18 cellular contexts compared by ENCODE assay signal in genomic region chr10:110200518-110200917, GRCh38. TPM values are rescaled to one million over a fixed set of nuclear protein-coding genes. Genes with fewer than 3 reads are reported as not detected.
DNase-seq lines count a peak whose midpoint lies in the region; ATAC-seq and TF ChIP-seq lines count a peak whose summit lies in the region.
"Had no signal": no experiment of that assay in that cellular context is flagged by ENCODE, and none has a peak within 500 bp of the region (broad histone marks: within the 10 kb centered on the region; RNA-seq: fewer than 3 reads in every experiment).

No MANE protein-coding gene starts in this region.

- H3K36me3 ChIP-seq in ACC112 (ENCODE audit: insufficient read depth, low read length): no peaks in the 10 kb centered on the region
- H3K36me3 ChIP-seq in ovary: no peaks in the 10 kb centered on the region
- H3K36me3 ChIP-seq: SJCRH30 had no signal

- TF ChIP-seq POLR2A in ovary (IDR thresholded peaks at IDR 0.05): no peak

- peaks cover 5% of the 10 kb centered on the region for H3K4me1 Mint-ChIP-seq in activated T-helper 17 cell treated with anti-CD3 and anti-CD28 coated beads, Interleukin-2, amount 50 U/mL, for 72 hours
- H3K4me1 Mint-ChIP-seq: IgD-negative memory B cell had no signal

- H3K36me3 Mint-ChIP-seq in activated T-helper 17 cell treated with anti-CD3 and anti-CD28 coated beads, Interleukin-2, amount 50 U/mL, for 72 hours (ENCODE audit: low read depth): no peaks in the 10 kb centered on the region
- H3K36me3 Mint-ChIP-seq: IgD-negative memory B cell had no signal

- no peak overlapping the region for H3K4me3 ChIP-seq in ACC112 (ENCODE audit: low read depth, low read length)
- no peak overlapping the region for H3K4me3 ChIP-seq in HL-60 (replicated peaks; ENCODE audit: insufficient read depth, low read length)
- H3K4me3 ChIP-seq in ovary: no peak overlapping the region
- H3K4me3 ChIP-seq: SJCRH30 had no signal

- H3K27ac ChIP-seq in ACC112 (ENCODE audit: low read depth, low read length) (no peak overlapping the region), HL-60 (replicated peaks) (peak overlapping the region; percentile 5), ovary (no peak overlapping the region)
- H3K27ac ChIP-seq: C4-2B, SJCRH30 had no signal

- DNase-seq in HL-60 (ENCODE audit: low read depth in 1 of 2, low spot score in 1 of 2): peak in 1 of 2 experiments; percentile 17
- peak; percentile 21 to 83 for DNase-seq in NOMO-1 (lab: John Stamatoyannopoulos, UW; ENCODE audit: unreplicated experiment in 2 of 2)
- no peak for DNase-seq in ovary
- no peak for DNase-seq in activated naive CD4-positive, alpha-beta T cell treated with anti-CD3 and anti-CD28 coated beads, Interleukin-2, amount 50 U/mL, for 16 hours
- DNase-seq in posterior cingulate gyrus: no peak
- DNase-seq in pons (ENCODE audit: low spot score): no peak
- DNase-seq: GF-D8, NCI-H1048, NCI-H1436 treated with DMSO at 0.1 percent for 48 hours, NCI-H2029 treated with DMSO at 0.1 percent for 48 hours, NCI-H2171 treated with DMSO at 0.1 percent for 48 hours, NCI-H82, RPMI8226, SJCRH30 had no signal

- peaks cover 10% of the 10 kb centered on the region; the same call in 1 of the 2 replicates for H3K27me3 ChIP-seq in ACC112 (ENCODE audit: insufficient read depth, low read length)
- H3K27me3 ChIP-seq in HL-60 (ENCODE audit: insufficient read depth, poor library complexity, severe bottlenecking): no peaks in the 10 kb centered on the region
- H3K27me3 ChIP-seq in ovary: no peaks in the 10 kb centered on the region

- no peaks in the 10 kb centered on the region for H3K9me3 ChIP-seq in ovary
- H3K9me3 ChIP-seq: SJCRH30 had no signal

- H3K4me1 ChIP-seq in ACC112 (ENCODE audit: control insufficient read depth, insufficient read depth, low read length, unreplicated experiment) (no peaks in the 10 kb centered on the region), ovary (ENCODE audit: insufficient read depth) (no peaks in the 10 kb centered on the region)
- H3K4me1 ChIP-seq: SJCRH30 had no signal

- TF ChIP-seq EP300 in ovary (IDR thresholded peaks at IDR 0.05): no peak

- peak overlapping the region; percentile 37 for H2AFZ ChIP-seq in ACC112 (ENCODE audit: low read length, unreplicated experiment)

- no peaks in the 10 kb centered on the region for H3K79me2 ChIP-seq in ACC112 (ENCODE audit: control insufficient read depth, insufficient read depth, low read length, unreplicated experiment)

- ATAC-seq in activated T-helper 17 cell treated with anti-CD3 and anti-CD28 coated beads, Interleukin-2, amount 50 U/mL, for 72 hours (replicated peaks): peak; percentile 29

- no peak overlapping the region for H3K4me3 Mint-ChIP-seq in activated T-helper 17 cell treated with anti-CD3 and anti-CD28 coated beads, Interleukin-2, amount 50 U/mL, for 72 hours
- H3K4me3 Mint-ChIP-seq: IgD-negative memory B cell had no signal

- TF ChIP-seq CTCF in HL-60 (IDR thresholded peaks at IDR 0.05; ENCODE audit: insufficient read depth, low read length) (no peak), ovary (IDR thresholded peaks at IDR 0.05) (no peak)

- intact Hi-C loops in ovary (cut with DNase I): loop anchor here in 2 of 4 donors (5.0 to 10.0 kb wide), 2 partner anchors 33 to 56 kb away; no protein-coding TSS in a partner anchor
- intact Hi-C loops in posterior cingulate gyrus (cut with DNase I): no loop called here

- H3K27me3 Mint-ChIP-seq in activated T-helper 17 cell treated with anti-CD3 and anti-CD28 coated beads, Interleukin-2, amount 50 U/mL, for 72 hours: peaks cover 16% of the 10 kb centered on the region

- no peak overlapping the region for H3K27ac Mint-ChIP-seq in activated T-helper 17 cell treated with anti-CD3 and anti-CD28 coated beads, Interleukin-2, amount 50 U/mL, for 72 hours
- H3K27ac Mint-ChIP-seq: IgD-negative memory B cell had no signal

- H3K9me3 Mint-ChIP-seq in activated T-helper 17 cell treated with anti-CD3 and anti-CD28 coated beads, Interleukin-2, amount 50 U/mL, for 72 hours: no peaks in the 10 kb centered on the region
- H3K9me3 Mint-ChIP-seq: IgD-negative memory B cell had no signal

- WGBS in ovary, 3 donors: 72 to 73% (median 73%) methylated on average over 3 of the region's 3 CpGs

RNA-seq across cellular contexts. Expression of gene MXI1, which starts 6.9 kb away (rescaled TPM):
- total RNA-seq in activated T-helper 17 cell treated with anti-CD3 and anti-CD28 coated beads, Interleukin-2, amount 50 U/mL, for 72 hours: 100 to 1,000 TPM in 1 of 2 donors, 10 to 100 TPM in 1; 32.5 to 130 TPM
- total RNA-seq in ovary: 10 to 100 TPM; 41.9 to 80.0 (median 60.8) TPM
- 100 to 1,000 TPM in 1 of 2 donors, 10 to 100 TPM in 1; 75.4 to 100 TPM for polyA plus RNA-seq in ovary

Comparison
In these comparisons a context has a peak if more than half of its experiments do, and no peak if none do; other contexts are left out.
1. DNase-seq: peak in NOMO-1 (2 of 2); none in ovary (0 of 5), activated naive CD4-positive, alpha-beta T cell treated with anti-CD3 and anti-CD28 coated beads, Interleukin-2, amount 50 U/mL, for 16 hours (single experiment), posterior cingulate gyrus (0 of 10) and pons (single experiment).